In the genomic region with DNA sequence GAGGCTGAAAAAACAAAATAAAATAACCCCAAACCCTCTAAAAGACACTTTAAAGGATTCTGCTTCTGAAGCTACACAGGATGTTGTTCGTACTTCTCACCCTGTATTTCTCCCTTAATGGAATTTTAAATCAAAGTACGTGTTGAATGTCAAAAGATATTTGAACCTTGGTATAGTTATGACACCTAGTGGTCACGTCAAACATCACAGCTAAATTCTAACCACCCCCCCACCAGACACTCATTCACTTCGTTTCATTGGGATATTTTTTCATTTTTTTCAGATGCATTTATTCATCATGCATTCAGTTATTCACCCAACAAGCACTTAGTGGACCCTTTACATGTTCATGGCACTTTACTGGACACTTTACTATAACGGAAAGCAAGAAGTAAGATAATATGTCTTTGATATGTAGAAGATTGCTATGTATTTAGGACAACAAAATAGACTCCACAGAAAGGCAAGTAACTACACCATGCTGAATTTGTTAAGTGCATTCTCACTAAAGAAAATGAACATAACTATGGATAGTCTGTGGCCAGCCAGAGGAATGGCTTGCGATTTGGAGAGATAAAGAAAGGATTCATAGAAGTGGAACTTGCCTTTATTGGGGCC, we compare ENCODE assay signal across 8 cellular contexts.
DNase-seq lines count a peak whose midpoint lies in the region; TF ChIP-seq lines count a peak whose summit lies in the region.

No MANE protein-coding gene starts in this region.

- peak; percentile 21 for DNase-seq in Calu3
- DNase-seq in GM19238 (ENCODE audit: insufficient read length, low spot score) = peak; percentile 3
- peak; percentile 26 for DNase-seq in M059J (ENCODE audit: low read depth)
- peak; percentile 41 for DNase-seq in activated CD4-positive, alpha-beta T cell treated with anti-CD3 and anti-CD28 coated beads, Interleukin-2, amount 10 ng/mL, durations not matched to agents 7 days and 5 days
- peak; percentile 13 for DNase-seq in fibroblast of peridontal ligament (ENCODE audit: extremely low read depth)
- peak in 1 of 5 donors; percentile 21 for DNase-seq in ovary
- no peak for DNase-seq in UCSD-AML1 (lab: John Stamatoyannopoulos, UW; ENCODE audit: unreplicated experiment)
- DNase-seq in NCI-H2227 (lab: John Stamatoyannopoulos, UW; ENCODE audit: unreplicated experiment) = no peak

- TF ChIP-seq EP300 in ovary (IDR thresholded peaks at IDR 0.05) = no peak

- no peaks in the 10 kb centered on the region for H3K27me3 Mint-ChIP-seq in Calu3 (ENCODE audit: unreplicated experiment)
- H3K27me3 Mint-ChIP-seq in activated CD4-positive, alpha-beta T cell treated with anti-CD3 and anti-CD28 coated beads, Interleukin-2, amount 10 ng/mL, durations not matched to agents 7 days and 5 days = no peaks in the 10 kb centered on the region

- intact Hi-C loops in Calu3 (cut with micrococcal nuclease; ENCODE audit: unreplicated experiment) (loop anchor here (5.0 kb wide), 3 partner anchors 330 to 525 kb away; no protein-coding TSS in a partner anchor), ovary (cut with DNase I) (no loop called here)

- H3K4me1 ChIP-seq in ovary (ENCODE audit: insufficient read depth) = no peaks in the 10 kb centered on the region

- TF ChIP-seq CTCF in Calu3 (IDR thresholded peaks at IDR 0.05; ENCODE audit: unreplicated experiment) (peak; percentile 20), ovary (IDR thresholded peaks at IDR 0.05) (peak; percentile 30 to 43 (median 36))

- H3K27ac Mint-ChIP-seq in Calu3 (ENCODE audit: unreplicated experiment) = no peak overlapping the region
- H3K27ac Mint-ChIP-seq in activated CD4-positive, alpha-beta T cell treated with anti-CD3 and anti-CD28 coated beads, Interleukin-2, amount 10 ng/mL, durations not matched to agents 7 days and 5 days = peak overlapping the region; percentile 64

- CTCF ChIA-PET in Calu3 (lab: Charles Lee) = interaction anchor here (1.1 kb wide), 1 partner anchor 354 kb away, joined by 3 read pairs; no protein-coding TSS in a partner anchor
- CTCF ChIA-PET in activated CD4-positive, alpha-beta T cell treated with anti-CD3 and anti-CD28 coated beads, Interleukin-2, amount 10 ng/mL, durations not matched to agents 7 days and 5 days (lab: Charles Lee) = interaction anchor here (0.6 to 1.6 kb wide), 5 partner anchors 22 to 141 kb away, joined by 3 to 4 read pairs (median 3); no protein-coding TSS in a partner anchor

- no peak overlapping the region for H3K4me3 ChIP-seq in ovary

- TF ChIP-seq POLR2A in ovary (IDR thresholded peaks at IDR 0.05) = no peak

- no peak overlapping the region for H3K4me3 Mint-ChIP-seq in Calu3 (ENCODE audit: low read depth, unreplicated experiment)
- peak overlapping the region; percentile 23 for H3K4me3 Mint-ChIP-seq in activated CD4-positive, alpha-beta T cell treated with anti-CD3 and anti-CD28 coated beads, Interleukin-2, amount 10 ng/mL, durations not matched to agents 7 days and 5 days

- H3K9me3 Mint-ChIP-seq in Calu3 (ENCODE audit: low read depth, unreplicated experiment) = no peaks in the 10 kb centered on the region
- H3K9me3 Mint-ChIP-seq in activated CD4-positive, alpha-beta T cell treated with anti-CD3 and anti-CD28 coated beads, Interleukin-2, amount 10 ng/mL, durations not matched to agents 7 days and 5 days = peaks cover 2% of the 10 kb centered on the region

- no TSS peak for BruUV-seq in Calu3 (replicated peaks; lab: Mats Ljungman, UMichigan)

- H3K27ac ChIP-seq in ovary = no peak overlapping the region

- H3K36me3 Mint-ChIP-seq in Calu3 (ENCODE audit: insufficient read depth, unreplicated experiment) = no peaks in the 10 kb centered on the region
- peaks cover 6% of the 10 kb centered on the region for H3K36me3 Mint-ChIP-seq in activated CD4-positive, alpha-beta T cell treated with anti-CD3 and anti-CD28 coated beads, Interleukin-2, amount 10 ng/mL, durations not matched to agents 7 days and 5 days (ENCODE audit: low read depth)

- POLR2A ChIA-PET in activated CD4-positive, alpha-beta T cell treated with anti-CD3 and anti-CD28 coated beads, Interleukin-2, amount 10 ng/mL, durations not matched to agents 7 days and 5 days (lab: Charles Lee) = no interaction called here

- no peaks in the 10 kb centered on the region for H3K4me1 Mint-ChIP-seq in Calu3 (ENCODE audit: low read depth, unreplicated experiment)
- H3K4me1 Mint-ChIP-seq in activated CD4-positive, alpha-beta T cell treated with anti-CD3 and anti-CD28 coated beads, Interleukin-2, amount 10 ng/mL, durations not matched to agents 7 days and 5 days = peaks cover 20% of the 10 kb centered on the region

- 9 to 13% (median 12%) methylated on average over 6 of the region's 6 CpGs for WGBS in ovary, 3 donors

- H3K27me3 ChIP-seq in ovary = no peaks in the 10 kb centered on the region

- H3K9me3 ChIP-seq in ovary = no peaks in the 10 kb centered on the region

- no peaks in the 10 kb centered on the region for H3K36me3 ChIP-seq in ovary

Comparison
In these comparisons a context has a peak if more than half of its experiments do, and no peak if none do; other contexts are left out.
1. DNase-seq: peak in Calu3 (single experiment), GM19238 (single experiment), M059J (single experiment), activated CD4-positive, alpha-beta T cell treated with anti-CD3 and anti-CD28 coated beads, Interleukin-2, amount 10 ng/mL, durations not matched to agents 7 days and 5 days (single experiment) and fibroblast of peridontal ligament (single experiment); none in UCSD-AML1 (single experiment) and NCI-H2227 (single experiment).